1 cellular context compared by ENCODE assay signal in genomic region chr19:13864513-13865242, GRCh38.
TF ChIP-seq lines count a peak whose summit lies in the region.

No MANE protein-coding gene starts in this region.

TF ChIP-seq in SK-N-SH, 30 proteins besides CTCF, POLR2A, EP300 and RAD21 (continued from another document):
- TF ChIP-seq REST (IDR thresholded peaks at IDR 0.05; ENCODE audit: low read depth, low read length) = no peak
- TF ChIP-seq MXI1 (IDR thresholded peaks at IDR 0.05; ENCODE audit: low read depth, low read length) = no peak
- TF ChIP-seq FOXJ3 (CRISPR knock-in tag; IDR thresholded peaks at IDR 0.05) = no peak
- TF ChIP-seq FOXM1 (IDR thresholded peaks at IDR 0.05; ENCODE audit: low read depth) = no peak
- TF ChIP-seq MAX (IDR thresholded peaks at IDR 0.05; ENCODE audit: low read depth) = no peak
